In the genomic region with DNA sequence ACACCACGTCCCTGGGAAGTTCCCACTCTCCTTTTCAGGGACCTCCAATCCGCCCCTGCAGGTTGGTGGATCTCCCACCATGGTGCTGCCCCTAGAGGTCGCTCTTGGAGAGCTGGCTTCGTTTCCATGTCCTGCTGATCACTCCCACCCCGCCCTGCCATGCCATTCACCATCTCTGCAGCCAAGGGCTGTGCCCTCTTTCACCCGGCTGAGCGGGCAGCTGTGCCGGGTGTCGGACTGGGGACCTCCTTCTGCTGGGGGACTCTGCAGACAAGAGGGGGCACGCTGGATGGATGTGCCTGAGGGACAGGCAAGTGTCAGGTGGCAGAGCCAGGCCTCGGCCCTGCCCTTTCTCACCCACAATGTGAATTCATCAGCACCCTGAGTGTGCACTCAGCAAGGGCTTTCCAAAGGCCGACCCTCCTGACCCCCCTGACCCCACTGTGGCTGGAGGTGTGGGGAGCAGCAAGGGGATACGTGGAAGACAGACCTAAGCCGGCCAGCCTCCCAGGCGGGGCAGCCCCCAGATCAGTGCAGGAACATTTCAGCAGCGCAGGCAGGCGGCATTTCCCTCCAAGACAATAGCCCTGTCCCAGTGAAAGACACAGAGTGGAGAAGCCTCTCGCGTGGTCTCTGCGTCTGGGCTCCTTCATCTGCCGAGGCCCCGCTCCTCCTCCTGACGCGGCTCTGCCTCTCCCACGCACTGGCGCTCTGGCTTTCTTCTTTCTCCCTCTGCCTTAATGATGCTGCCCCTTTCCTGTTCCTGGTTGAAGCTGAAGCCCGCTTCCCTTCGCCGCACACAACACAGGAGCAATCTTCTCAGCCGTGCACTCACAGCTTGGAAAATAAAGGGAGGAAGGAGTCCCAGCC, we compare ENCODE assay signal across 14 cellular contexts.
DNase-seq lines count a peak whose midpoint lies in the region; ATAC-seq, FAIRE-seq and TF ChIP-seq lines count a peak whose summit lies in the region.
"Had no signal": no experiment of that assay in that cellular context is flagged by ENCODE, and none has a peak within 500 bp of the region (broad histone marks: within the 10 kb centered on the region; RNA-seq: fewer than 3 reads in every experiment).

No MANE protein-coding gene starts in this region.

- H3K4me1 ChIP-seq in BLaER1 treated with 17β-estradiol and CSF1 and Interleukin-3, amounts not matched to agents 10 nM and 100 nM: peaks cover 0 to 35% (median 24%) of the 10 kb centered on the region in 10 experiments; a peak in 14 of 20 replicates
- H3K4me1 ChIP-seq in K562 (replicated peaks in 1 of 2; ENCODE audit: control insufficient read depth in 2 of 2, insufficient read depth in 2 of 2, low read length in 2 of 2): no peaks in the 10 kb centered on the region
- H3K4me1 ChIP-seq in lower lobe of right lung: no peaks in the 10 kb centered on the region
- H3K4me1 ChIP-seq: BE2C, right atrium auricular region had no signal

- TF ChIP-seq EP300 in K562 (IDR thresholded peaks at IDR 0.05; ENCODE audit: low read length): no peak

- no peaks in the 10 kb centered on the region for H3K27me3 ChIP-seq in BLaER1 treated with 17β-estradiol and CSF1 and Interleukin-3, amounts not matched to agents 10 nM and 100 nM
- H3K27me3 ChIP-seq in K562 (ENCODE audit: control insufficient read depth in 2 of 2, insufficient read depth in 2 of 2, low read length in 2 of 2): peaks cover 0 to 34% of the 10 kb centered on the region in 2 experiments; a peak in 3 of 5 replicates
- H3K27me3 ChIP-seq in lower lobe of right lung (ENCODE audit: low read depth): no peaks in the 10 kb centered on the region
- H3K27me3 ChIP-seq: BE2C, right atrium auricular region had no signal

- 1% methylated on average over 25 of the region's 30 CpGs for WGBS in K562 (ENCODE audit: insufficient coverage, low coverage, missing lambda C conversion rate)

- CTCF ChIA-PET in K562 (lab: Yijun Ruan, JAX; ENCODE audit: low intra/inter-chr PET ratio): no interaction called here

- TF ChIP-seq RAD21 in K562 (CRISPR knock-in tag; conservative IDR thresholded peaks at IDR 0.05 in 1 of 2, IDR thresholded peaks at IDR 0.05 in 1 of 2): no peak

- no peaks in the 10 kb centered on the region; a peak in 2 of 22 replicates for H3K36me3 ChIP-seq in BLaER1 treated with 17β-estradiol and CSF1 and Interleukin-3, amounts not matched to agents 10 nM and 100 nM
- H3K36me3 ChIP-seq in K562 (ENCODE audit: control insufficient read depth, insufficient read depth, low read length) (no peaks in the 10 kb centered on the region), lower lobe of right lung (no peaks in the 10 kb centered on the region)
- H3K36me3 ChIP-seq: BE2C, right atrium auricular region had no signal

- no peaks in the 10 kb centered on the region for H4K20me1 ChIP-seq in BLaER1 treated with 17β-estradiol and CSF1 and Interleukin-3, amounts not matched to agents 10 nM and 100 nM
- peaks cover 4% of the 10 kb centered on the region; the same call in 1 of the 2 replicates for H4K20me1 ChIP-seq in K562 (replicated peaks; ENCODE audit: control insufficient read depth, insufficient read depth, low read length)

- no peak overlapping the region for H3K27ac ChIP-seq in BLaER1 treated with 17β-estradiol and CSF1 and Interleukin-3, amounts not matched to agents 10 nM and 100 nM
- H3K27ac ChIP-seq in K562 (ENCODE audit: extremely low read depth, low read depth, low read length) (no peak overlapping the region), lower lobe of right lung (no peak overlapping the region)
- H3K27ac ChIP-seq: right atrium auricular region had no signal

- TF ChIP-seq CTCF in K562 (IDR thresholded peaks at IDR 0.05 in 2 of 3, conservative IDR thresholded peaks at IDR 0.05 in 1 of 3; ENCODE audit: insufficient read depth in 2 of 3, low read depth in 1 of 3, low read length in 3 of 3): peak; percentile 39 to 51 (median 43); a peak in 5 of 6 replicates
- no peak for TF ChIP-seq CTCF in lower lobe of right lung (IDR thresholded peaks at IDR 0.05)

- H3K9me1 ChIP-seq in K562 (ENCODE audit: control insufficient read depth, insufficient read depth, low read length): no peaks in the 10 kb centered on the region

- no peak for TF ChIP-seq POLR2A in K562 (conservative IDR thresholded peaks at IDR 0.05)

- POLR2A ChIA-PET in K562 (lab: Yijun Ruan, JAX): interaction anchor here (0.6 kb wide), 4 partner anchors 13 to 37 kb away, joined by 3 read pairs; no protein-coding TSS in a partner anchor

- ATAC-seq in K562 (peak; percentile 73), lower lobe of right lung (no peak)
- ATAC-seq: naive thymus-derived CD4-positive, alpha-beta T cell had no signal

- in situ Hi-C loops in K562 (cut with MboI): no loop called here

- H3K4me3 ChIP-seq in BLaER1 treated with 17β-estradiol and CSF1 and Interleukin-3, amounts not matched to agents 10 nM and 100 nM: no peak overlapping the region
- H3K4me3 ChIP-seq in K562 (no peak overlapping the region), lower lobe of right lung (no peak overlapping the region)
- H3K4me3 ChIP-seq: lung, right atrium auricular region had no signal

- H3K9ac ChIP-seq in BLaER1 treated with 17β-estradiol and CSF1 and Interleukin-3, amounts not matched to agents 10 nM and 100 nM: no peak overlapping the region; a peak in 1 of 22 replicates
- no peak overlapping the region for H3K9ac ChIP-seq in K562 (ENCODE audit: insufficient read depth in 1 of 2, low read depth in 2 of 2, low read length in 2 of 2)

- DNase-seq in HTR-8/SVneo (ENCODE audit: insufficient read length, low spot score): no peak
- DNase-seq in K562 (ENCODE audit: extremely low read depth in 1 of 4, low spot score in 3 of 4): peak; percentile 25 to 42 (median 41)
- peak; percentile 25 for DNase-seq in lower lobe of right lung
- DNase-seq in AG08395 (ENCODE audit: low spot score): no peak
- DNase-seq in OCI-M1 (lab: John Stamatoyannopoulos, UW): no peak
- DNase-seq in T-helper 9 cell: no peak
- DNase-seq in COLO668 (lab: John Stamatoyannopoulos, UW; ENCODE audit: unreplicated experiment): no peak
- DNase-seq: activated CD4-positive, alpha-beta memory T cell treated with anti-CD3 and anti-CD28 coated beads for 36 hours; BE2C; central memory CD4-positive, alpha-beta T cell; naive thymus-derived CD4-positive, alpha-beta T cell had no signal

- no peaks in the 10 kb centered on the region for H3K79me2 ChIP-seq in K562 (ENCODE audit: control insufficient read depth, insufficient read depth, low read length)

- peak overlapping the region in 9 of 11 experiments; percentile 18 to 56 (median 46); a peak in 17 of 22 replicates for H3K4me2 ChIP-seq in BLaER1 treated with 17β-estradiol and CSF1 and Interleukin-3, amounts not matched to agents 10 nM and 100 nM
- H3K4me2 ChIP-seq in K562 (ENCODE audit: insufficient read depth, low read length): no peak overlapping the region

- intact Hi-C loops in K562 (cut with micrococcal nuclease) (no loop called here), lower lobe of right lung (cut with DNase I) (no loop called here)

- peaks cover 33 to 50% (median 41%) of the 10 kb centered on the region in 11 experiments for H3K9me3 ChIP-seq in BLaER1 treated with 17β-estradiol and CSF1 and Interleukin-3, amounts not matched to agents 10 nM and 100 nM (replicated peaks in 1 of 11)
- no peaks in the 10 kb centered on the region for H3K9me3 ChIP-seq in K562 (replicated peaks; ENCODE audit: control insufficient read depth, insufficient read depth, low read depth, low read length)
- H3K9me3 ChIP-seq in lower lobe of right lung: peaks cover 17% of the 10 kb centered on the region
- H3K9me3 ChIP-seq: BE2C had no signal

- no TSS peak for BruUV-seq in K562 (replicated peaks; lab: Mats Ljungman, UMichigan)

- peak; percentile 66 for FAIRE-seq in HTR-8/SVneo (lab: Jason Lieb, UNC)
- FAIRE-seq in K562 (lab: Jason Lieb, UNC): no peak

- no peak overlapping the region for H2AFZ ChIP-seq in K562 (ENCODE audit: low read depth, low read length)

TF ChIP-seq in K562, 482 proteins besides CTCF, POLR2A, EP300 and RAD21 (continues in another document):
- TF ChIP-seq HNRNPUL1 (IDR thresholded peaks at IDR 0.05; ENCODE audit: low read length) (no peak), ELF2 (CRISPR knock-in tag; IDR thresholded peaks at IDR 0.05) (no peak), SOX6 (IDR thresholded peaks at IDR 0.05) (no peak), YBX1 (IDR thresholded peaks at IDR 0.05) (no peak), NFRKB (IDR thresholded peaks at IDR 0.05; ENCODE audit: low read depth) (no peak), RERE (CRISPR knock-in tag; IDR thresholded peaks at IDR 0.05; ENCODE audit: borderline replicate concordance) (no peak), ZNF253 (CRISPR knock-in tag; conservative IDR thresholded peaks at IDR 0.05) (no peak)

Comparison
In these comparisons a context has a peak if more than half of its experiments do, and no peak if none do; other contexts are left out.
1. DNase-seq: peak in K562 (4 of 4) and lower lobe of right lung (single experiment); none in HTR-8/SVneo (single experiment), AG08395 (single experiment), OCI-M1 (single experiment), T-helper 9 cell (single experiment) and COLO668 (single experiment).